ENCODE assay signal across 13 cellular contexts in genomic region chr3:11498646-11499045, GRCh38.
DNase-seq lines count a peak whose midpoint lies in the region; ATAC-seq, FAIRE-seq and TF ChIP-seq lines count a peak whose summit lies in the region.
"Had no signal": no experiment of that assay in that cellular context is flagged by ENCODE, and none has a peak within 500 bp of the region (broad histone marks: within the 10 kb centered on the region; RNA-seq: fewer than 3 reads in every experiment).

No MANE protein-coding gene starts in this region.

- CTCF ChIA-PET in A549 (lab: Yijun Ruan, JAX) = interaction anchor here (1.4 kb wide), 1 partner anchor 36 kb away, joined by 3 read pairs; no protein-coding TSS in a partner anchor

- peaks cover 11% of the 10 kb centered on the region for H3K4me1 ChIP-seq in A549
- H3K4me1 ChIP-seq in lower lobe of right lung = peaks cover 19% of the 10 kb centered on the region
- H3K4me1 ChIP-seq in HAP-1 = no peaks in the 10 kb centered on the region

- POLR2A ChIA-PET in A549 (lab: Yijun Ruan, JAX) = no interaction called here

- TF ChIP-seq POLR2A in A549 (IDR thresholded peaks at IDR 0.05; ENCODE audit: low read length) = no peak

- H3K4me3 Mint-ChIP-seq in progenitor cell of endocrine pancreas (ENCODE audit: low read depth) = no peak overlapping the region
- H3K4me3 Mint-ChIP-seq: CD8-positive, alpha-beta memory T cell; GM23338; stimulated activated naive CD8-positive, alpha-beta T cell treated with anti-CD3 and anti-CD28 coated beads, Interleukin-15, amount 100 ng/mL, for 72 hours had no signal

- in situ Hi-C loops in HAP-1 (cut with MboI; ENCODE audit: low sequenced_read_pairs) = no loop called here

- 38% methylated on average over 1 of the region's 1 CpG for WGBS in A549 (ENCODE audit: missing lambda C conversion rate)

- DNase-seq in A549 (ENCODE audit: low read depth in 1 of 2, low spot score in 1 of 2) (peak in 1 of 2 experiments; percentile 30), NCI-H2029 treated with DMSO at 0.1 percent for 48 hours (lab: John Stamatoyannopoulos, UW) (peak; percentile 96), bronchial epithelial cell (ENCODE audit: low read depth) (peak; percentile 68), lower lobe of right lung (peak; percentile 72), HAP-1 (ENCODE audit: low spot score in 2 of 2) (no peak), progenitor cell of endocrine pancreas (ENCODE audit: low spot score, unreplicated experiment) (no peak)
- no peak for DNase-seq in stimulated activated CD4-positive, alpha-beta T cell treated with anti-CD3 and anti-CD28 coated beads, Interleukin-15, amount 100 ng/mL, for 24 hours
- DNase-seq in activated CD4-positive, alpha-beta T cell treated with anti-CD3 and anti-CD28 coated beads, Interleukin-2, amount 50 U/mL, for 1 hour = no peak
- DNase-seq: activated gamma-delta T cell; CD8-positive, alpha-beta memory T cell; NCI-H524 treated with DMSO at 0.1 percent for 48 hours; stimulated activated naive CD8-positive, alpha-beta T cell treated with anti-CD3 and anti-CD28 coated beads, Interleukin-15, amount 100 ng/mL, for 72 hours had no signal

- no peaks in the 10 kb centered on the region for H3K9me3 ChIP-seq in A549
- H3K9me3 ChIP-seq in lower lobe of right lung = no peaks in the 10 kb centered on the region
- no peaks in the 10 kb centered on the region for H3K9me3 ChIP-seq in HAP-1

- peaks cover 4% of the 10 kb centered on the region for H3K4me1 Mint-ChIP-seq in progenitor cell of endocrine pancreas (ENCODE audit: low read depth)
- H3K4me1 Mint-ChIP-seq: stimulated activated naive CD8-positive, alpha-beta T cell treated with anti-CD3 and anti-CD28 coated beads, Interleukin-15, amount 100 ng/mL, for 72 hours had no signal

- no peak for TF ChIP-seq CTCF in A549 (IDR thresholded peaks at IDR 0.05)
- no peak for TF ChIP-seq CTCF in bronchial epithelial cell (IDR thresholded peaks at IDR 0.05; ENCODE audit: insufficient read depth, low read length, severe bottlenecking)
- no peak for TF ChIP-seq CTCF in lower lobe of right lung (IDR thresholded peaks at IDR 0.05)
- TF ChIP-seq CTCF in progenitor cell of endocrine pancreas (IDR thresholded peaks at IDR 0.05; ENCODE audit: unreplicated experiment) = no peak

- TF ChIP-seq EP300 in A549 (IDR thresholded peaks at IDR 0.05) = no peak

- intact Hi-C loops in lower lobe of right lung (cut with DNase I) = no loop called here

- no peaks in the 10 kb centered on the region for H3K36me3 Mint-ChIP-seq in progenitor cell of endocrine pancreas (ENCODE audit: insufficient read depth)

- peaks cover 7% of the 10 kb centered on the region for H3K9me3 Mint-ChIP-seq in progenitor cell of endocrine pancreas (ENCODE audit: low read depth)
- H3K9me3 Mint-ChIP-seq: CD8-positive, alpha-beta memory T cell had no signal

- TF ChIP-seq RAD21 in A549 (conservative IDR thresholded peaks at IDR 0.05 in 1 of 2, IDR thresholded peaks at IDR 0.05 in 1 of 2) = no peak

- no peak overlapping the region for H3K27ac Mint-ChIP-seq in progenitor cell of endocrine pancreas
- H3K27ac Mint-ChIP-seq: GM23338 had no signal

- no peak for FAIRE-seq in A549 (lab: Jason Lieb, UNC)
- no peak for FAIRE-seq in bronchial epithelial cell (lab: Jason Lieb, UNC)

- H3K4me2 ChIP-seq in A549 = peak overlapping the region; percentile 38
- H3K4me2 ChIP-seq: GM23338 had no signal

- ATAC-seq in A549 (peak; percentile 77 to 91), lower lobe of right lung (peak; percentile 77 to 83)
- ATAC-seq: GM23338; stimulated activated naive CD8-positive, alpha-beta T cell treated with anti-CD3 and anti-CD28 coated beads, Interleukin-15, amount 100 ng/mL, for 72 hours had no signal

- H3K27me3 Mint-ChIP-seq in progenitor cell of endocrine pancreas = no peaks in the 10 kb centered on the region
- H3K27me3 Mint-ChIP-seq: CD8-positive, alpha-beta memory T cell; stimulated activated naive CD8-positive, alpha-beta T cell treated with anti-CD3 and anti-CD28 coated beads, Interleukin-15, amount 100 ng/mL, for 72 hours had no signal

- H3K27ac ChIP-seq in A549 (peak overlapping the region in 1 of 2 experiments; percentile 66; a peak in 3 of 6 replicates), lower lobe of right lung (no peak overlapping the region)

- H3K27me3 ChIP-seq in bronchial epithelial cell (ENCODE audit: control insufficient read depth, insufficient read depth, low read length) (no peaks in the 10 kb centered on the region), lower lobe of right lung (ENCODE audit: low read depth) (no peaks in the 10 kb centered on the region), HAP-1 (ENCODE audit: low read depth) (no peaks in the 10 kb centered on the region)

- H3K36me3 ChIP-seq in bronchial epithelial cell (ENCODE audit: control insufficient read depth, insufficient read depth, low read length) (no peaks in the 10 kb centered on the region), lower lobe of right lung (no peaks in the 10 kb centered on the region), HAP-1 (replicated peaks) (no peaks in the 10 kb centered on the region)

- no peak overlapping the region for H3K4me3 ChIP-seq in A549
- no peak overlapping the region for H3K4me3 ChIP-seq in bronchial epithelial cell (ENCODE audit: low read depth, low read length)
- H3K4me3 ChIP-seq in lower lobe of right lung = no peak overlapping the region
- H3K4me3 ChIP-seq in HAP-1 = no peak overlapping the region
- H3K4me3 ChIP-seq: GM23338 had no signal

TF ChIP-seq in A549, 52 proteins besides CTCF, POLR2A, EP300 and RAD21 (continues in another document):
- TF ChIP-seq, protein P1, sequence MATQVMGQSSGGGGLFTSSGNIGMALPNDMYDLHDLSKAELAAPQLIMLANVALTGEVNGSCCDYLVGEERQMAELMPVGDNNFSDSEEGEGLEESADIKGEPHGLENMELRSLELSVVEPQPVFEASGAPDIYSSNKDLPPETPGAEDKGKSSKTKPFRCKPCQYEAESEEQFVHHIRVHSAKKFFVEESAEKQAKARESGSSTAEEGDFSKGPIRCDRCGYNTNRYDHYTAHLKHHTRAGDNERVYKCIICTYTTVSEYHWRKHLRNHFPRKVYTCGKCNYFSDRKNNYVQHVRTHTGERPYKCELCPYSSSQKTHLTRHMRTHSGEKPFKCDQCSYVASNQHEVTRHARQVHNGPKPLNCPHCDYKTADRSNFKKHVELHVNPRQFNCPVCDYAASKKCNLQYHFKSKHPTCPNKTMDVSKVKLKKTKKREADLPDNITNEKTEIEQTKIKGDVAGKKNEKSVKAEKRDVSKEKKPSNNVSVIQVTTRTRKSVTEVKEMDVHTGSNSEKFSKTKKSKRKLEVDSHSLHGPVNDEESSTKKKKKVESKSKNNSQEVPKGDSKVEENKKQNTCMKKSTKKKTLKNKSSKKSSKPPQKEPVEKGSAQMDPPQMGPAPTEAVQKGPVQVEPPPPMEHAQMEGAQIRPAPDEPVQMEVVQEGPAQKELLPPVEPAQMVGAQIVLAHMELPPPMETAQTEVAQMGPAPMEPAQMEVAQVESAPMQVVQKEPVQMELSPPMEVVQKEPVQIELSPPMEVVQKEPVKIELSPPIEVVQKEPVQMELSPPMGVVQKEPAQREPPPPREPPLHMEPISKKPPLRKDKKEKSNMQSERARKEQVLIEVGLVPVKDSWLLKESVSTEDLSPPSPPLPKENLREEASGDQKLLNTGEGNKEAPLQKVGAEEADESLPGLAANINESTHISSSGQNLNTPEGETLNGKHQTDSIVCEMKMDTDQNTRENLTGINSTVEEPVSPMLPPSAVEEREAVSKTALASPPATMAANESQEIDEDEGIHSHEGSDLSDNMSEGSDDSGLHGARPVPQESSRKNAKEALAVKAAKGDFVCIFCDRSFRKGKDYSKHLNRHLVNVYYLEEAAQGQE (IDR thresholded peaks at IDR 0.05) = no peak
- no peak for TF ChIP-seq POLR2AphosphoS2 (conservative IDR thresholded peaks at IDR 0.05; ENCODE audit: low read length)
- TF ChIP-seq NPAS2 (CRISPR knock-in tag; IDR thresholded peaks at IDR 0.05; ENCODE audit: borderline replicate concordance) = no peak
- TF ChIP-seq, protein P2, sequence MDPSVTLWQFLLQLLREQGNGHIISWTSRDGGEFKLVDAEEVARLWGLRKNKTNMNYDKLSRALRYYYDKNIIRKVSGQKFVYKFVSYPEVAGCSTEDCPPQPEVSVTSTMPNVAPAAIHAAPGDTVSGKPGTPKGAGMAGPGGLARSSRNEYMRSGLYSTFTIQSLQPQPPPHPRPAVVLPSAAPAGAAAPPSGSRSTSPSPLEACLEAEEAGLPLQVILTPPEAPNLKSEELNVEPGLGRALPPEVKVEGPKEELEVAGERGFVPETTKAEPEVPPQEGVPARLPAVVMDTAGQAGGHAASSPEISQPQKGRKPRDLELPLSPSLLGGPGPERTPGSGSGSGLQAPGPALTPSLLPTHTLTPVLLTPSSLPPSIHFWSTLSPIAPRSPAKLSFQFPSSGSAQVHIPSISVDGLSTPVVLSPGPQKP (IDR thresholded peaks at IDR 0.05; ENCODE audit: low read depth, low read length) = no peak
- TF ChIP-seq PBX3 (IDR thresholded peaks at IDR 0.05) = no peak
- TF ChIP-seq CHD4 (IDR thresholded peaks at IDR 0.05; ENCODE audit: borderline replicate concordance) = no peak
- TF ChIP-seq EHF (CRISPR knock-in tag; IDR thresholded peaks at IDR 0.05) = no peak
- no peak for TF ChIP-seq SMC3 (IDR thresholded peaks at IDR 0.05)
- TF ChIP-seq HMGXB4 (CRISPR knock-in tag; IDR thresholded peaks at IDR 0.05; ENCODE audit: borderline replicate concordance) = no peak
- TF ChIP-seq ESRRA (IDR thresholded peaks at IDR 0.05; ENCODE audit: borderline replicate concordance, low read length) = no peak

Comparison
In these comparisons a context has a peak if more than half of its experiments do, and no peak if none do; other contexts are left out.
1. DNase-seq: peak in NCI-H2029 treated with DMSO at 0.1 percent for 48 hours (single experiment), bronchial epithelial cell (single experiment) and lower lobe of right lung (single experiment); none in HAP-1 (0 of 2), stimulated activated CD4-positive, alpha-beta T cell treated with anti-CD3 and anti-CD28 coated beads, Interleukin-15, amount 100 ng/mL, for 24 hours (single experiment), progenitor cell of endocrine pancreas (single experiment) and activated CD4-positive, alpha-beta T cell treated with anti-CD3 and anti-CD28 coated beads, Interleukin-2, amount 50 U/mL, for 1 hour (single experiment).